In the genomic region with DNA sequence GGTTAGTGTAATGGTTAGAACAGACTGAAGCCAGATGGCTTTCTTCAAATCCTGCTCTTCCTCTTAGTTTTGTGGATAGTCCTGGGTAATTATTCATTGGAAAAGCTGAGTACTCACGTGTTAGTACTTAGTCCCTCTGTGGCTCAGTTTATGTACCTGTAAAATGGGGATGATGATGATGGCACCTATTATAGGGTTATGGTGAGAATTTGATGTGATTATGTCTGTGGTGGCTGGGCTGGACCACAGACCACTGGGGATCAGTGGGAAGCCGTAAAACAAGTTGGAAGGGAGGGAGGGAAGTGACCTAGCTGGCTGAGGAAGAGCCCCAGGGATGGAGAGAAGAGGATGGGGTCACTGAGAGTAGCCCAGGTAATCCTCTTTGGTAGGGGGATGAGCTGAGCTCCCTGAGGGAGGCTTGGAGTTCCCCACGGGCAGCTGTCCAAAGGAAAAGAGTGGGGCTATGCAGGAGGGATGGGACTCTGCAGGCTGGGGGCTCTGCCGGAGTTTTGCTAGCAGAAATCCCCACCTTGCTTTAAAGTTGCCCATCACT, we compare ENCODE assay signal across 17 cellular contexts. TPM values are rescaled to one million over a fixed set of nuclear protein-coding genes. Genes with fewer than 3 reads are reported as not detected.
A peak's percentile ranks its signal among the peaks of the same experiment; 100 is the strongest.
DNase-seq lines count a peak whose midpoint lies in the region; ATAC-seq and TF ChIP-seq lines count a peak whose summit lies in the region.
"Had no signal": no experiment of that assay in that cellular context is flagged by ENCODE, and none has a peak within 500 bp of the region (broad histone marks: within the 10 kb centered on the region; RNA-seq: fewer than 3 reads in every experiment).

No MANE protein-coding gene starts in this region.

- peaks cover 88% of the 10 kb centered on the region for H3K79me2 ChIP-seq in fibroblast of lung (ENCODE audit: control insufficient read depth, insufficient read depth, low read length)

- H3K4me1 ChIP-seq in left ventricle myocardium inferior (peaks cover 99% of the 10 kb centered on the region), fibroblast of lung (ENCODE audit: control insufficient read depth, extremely low read depth, insufficient read depth, low read length) (peaks cover 83% of the 10 kb centered on the region), rectal smooth muscle tissue (ENCODE audit: control insufficient read depth, insufficient read depth, low read length) (peaks cover 79% of the 10 kb centered on the region), aorta (ENCODE audit: control insufficient read depth in 1 of 2, insufficient read depth in 2 of 2, low read length in 2 of 2) (peaks cover 0 to 26% of the 10 kb centered on the region in 2 donors)

- H2AFZ ChIP-seq in fibroblast of lung (ENCODE audit: low read length) = no peak overlapping the region

- WGBS in aorta, 2 donors = 41 to 49% methylated on average over 4 of the region's 4 CpGs

- H3K4me2 ChIP-seq in fibroblast of lung (ENCODE audit: extremely low read depth, insufficient read depth, low read length) = no peak overlapping the region

- TF ChIP-seq CTCF in left ventricle myocardium inferior (IDR thresholded peaks at IDR 0.05; ENCODE audit: borderline replicate concordance) (no peak), fibroblast of lung (conservative IDR thresholded peaks at IDR 0.05 in 1 of 2, IDR thresholded peaks at IDR 0.05 in 1 of 2; ENCODE audit: low read depth in 1 of 2, low read length in 2 of 2) (no peak)

- DNase-seq in left ventricle myocardium inferior (no peak), left cardiac atrium (no peak), fibroblast of lung (ENCODE audit: low read depth in 2 of 2) (no peak), aorta (no peak), cerebellum (ENCODE audit: low spot score) (no peak), NCI-H446 (lab: John Stamatoyannopoulos, UW) (no peak)
- DNase-seq: activated CD4-positive, alpha-beta T cell treated with anti-CD3 and anti-CD28 coated beads, Interleukin-2, amount 50 U/mL, for 48 hours; activated naive CD8-positive, alpha-beta T cell treated with anti-CD3 and anti-CD28 coated beads for 36 hours; activated T-cell treated with anti-CD3 and anti-CD28 coated beads, Interleukin-2, amount 50 U/mL, for 1 hour; CD4-positive, alpha-beta memory T cell; DMS79 treated with DMSO at 0.1 percent for 48 hours; effector memory CD4-positive, alpha-beta T cell; left lung; NCI-H1092 treated with DMSO at 0.1 percent for 48 hours; Peyer's patch had no signal

- H3K27me3 ChIP-seq in left ventricle myocardium inferior (ENCODE audit: low read depth) (no peaks in the 10 kb centered on the region), fibroblast of lung (ENCODE audit: control insufficient read depth, insufficient read depth, low read length) (no peaks in the 10 kb centered on the region), rectal smooth muscle tissue (ENCODE audit: control insufficient read depth, insufficient read depth, low read length) (no peaks in the 10 kb centered on the region), aorta (ENCODE audit: control insufficient read depth in 1 of 2, insufficient read depth in 2 of 2, low read length in 1 of 2) (no peaks in the 10 kb centered on the region)
- H3K27me3 ChIP-seq: left lung, Peyer's patch had no signal

- H3K9ac ChIP-seq in fibroblast of lung (ENCODE audit: insufficient read depth, low read length) (no peak overlapping the region), rectal smooth muscle tissue (ENCODE audit: low read length) (no peak overlapping the region)

- H4K20me1 ChIP-seq in fibroblast of lung (ENCODE audit: control insufficient read depth, extremely low read depth, insufficient read depth, low read length) = no peaks in the 10 kb centered on the region

- H3K4me3 ChIP-seq in left ventricle myocardium inferior (no peak overlapping the region), fibroblast of lung (replicated peaks in 1 of 4; ENCODE audit: control extremely low read depth in 1 of 4, insufficient read depth in 1 of 4, low read depth in 3 of 4, low read length in 4 of 4) (no peak overlapping the region), rectal smooth muscle tissue (ENCODE audit: low read length) (no peak overlapping the region), aorta (ENCODE audit: low read length in 2 of 2) (no peak overlapping the region)
- H3K4me3 ChIP-seq: left lung, Peyer's patch had no signal

- no peaks in the 10 kb centered on the region for H3K9me3 ChIP-seq in left ventricle myocardium inferior (replicated peaks)
- H3K9me3 ChIP-seq in fibroblast of lung (ENCODE audit: control insufficient read depth, insufficient read depth, low read depth, low read length) = no peaks in the 10 kb centered on the region
- H3K9me3 ChIP-seq in aorta (ENCODE audit: control insufficient read depth, low read length) = no peaks in the 10 kb centered on the region
- H3K9me3 ChIP-seq: left lung, Peyer's patch had no signal

- H3K36me3 ChIP-seq in left ventricle myocardium inferior (peaks cover 6% of the 10 kb centered on the region), fibroblast of lung (ENCODE audit: control insufficient read depth, insufficient read depth, low read length) (no peaks in the 10 kb centered on the region), rectal smooth muscle tissue (ENCODE audit: control insufficient read depth, insufficient read depth, low read length) (no peaks in the 10 kb centered on the region), aorta (ENCODE audit: control insufficient read depth in 1 of 2, insufficient read depth in 2 of 2, low read length in 1 of 2) (no peaks in the 10 kb centered on the region)
- H3K36me3 ChIP-seq: left lung, Peyer's patch had no signal

- ATAC-seq in left cardiac atrium (no peak), aorta (ENCODE audit: low FRiP score) (no peak), GM19324 (IDR thresholded peaks at IDR 0.05; ENCODE audit: low FRiP score, unreplicated experiment) (no peak)
- ATAC-seq: left lung had no signal

- intact Hi-C loops in left ventricle myocardium inferior (cut with micrococcal nuclease) (no loop called here), left cardiac atrium (cut with DNase I) (no loop called here), aorta (cut with DNase I) (no loop called here)

- H3K27ac ChIP-seq in left ventricle myocardium inferior (replicated peaks) (peak overlapping the region; percentile 99), fibroblast of lung (ENCODE audit: insufficient read depth, low read length) (peak overlapping the region; percentile 44), rectal smooth muscle tissue (ENCODE audit: low read depth, low read length) (peak overlapping the region; percentile 41), aorta (ENCODE audit: low read depth in 1 of 2, low read length in 2 of 2) (peak overlapping the region; percentile 37 to 71)

RNA-seq across cellular contexts. Expression of gene ARHGEF17, which starts 19.8 kb away (rescaled TPM):
- total RNA-seq in left ventricle myocardium inferior = 53.1 TPM
- 10 to 100 TPM; 42.2 to 53.2 TPM for total RNA-seq in left cardiac atrium
- total RNA-seq in fibroblast of lung = 28.2 and 42.8 TPM in 2 replicates
- polyA plus RNA-seq in fibroblast of lung = 26.5 and 43.1 TPM in 2 replicates
- polyA plus RNA-seq in fibroblast of lung (2012) = 41.8 and 65.2 TPM in 2 replicates
- 98.5 and 157 TPM in 2 replicates for polyA minus RNA-seq in fibroblast of lung (ENCODE audit: low replicate concordance)
- total RNA-seq in aorta = 100 to 1,000 TPM; 159 to 201 TPM
- polyA plus RNA-seq in aorta = 100 to 1,000 TPM in 1 of 2 donors, 10 to 100 TPM in 1; 20.5 to 182 TPM
- total RNA-seq in cerebellum = 33.0 TPM
- polyA plus RNA-seq: CD4-positive, alpha-beta memory T cell had no signal

RNA-seq across cellular contexts. Expression of gene RELT, which starts 48.3 kb away (rescaled TPM):
- total RNA-seq in left ventricle myocardium inferior (1.6 TPM), left cardiac atrium (1 to 10 TPM; 4.3 to 8.3 TPM), fibroblast of lung (0.33 and 0.77 TPM in 2 replicates), aorta (10 to 100 TPM; 11.5 to 13.2 TPM), cerebellum (4.4 TPM)
- polyA plus RNA-seq in fibroblast of lung (0.70 and 1.0 TPM in 2 replicates), aorta (1 to 10 TPM; 1.1 to 1.3 TPM)
- polyA plus RNA-seq in fibroblast of lung (2012) = 0.96 and 1.8 TPM in 2 replicates
- polyA minus RNA-seq in fibroblast of lung (ENCODE audit: low replicate concordance) = 0.85 and 0.90 TPM in 2 replicates

RNA-seq across cellular contexts. Expression of gene P2RY6, which starts 55.8 kb away (rescaled TPM):
- total RNA-seq in left ventricle myocardium inferior (2.2 TPM), left cardiac atrium (1 to 10 TPM; 2.0 to 4.4 TPM), fibroblast of lung (0.26 and 0.33 TPM in 2 replicates), aorta (10 to 100 TPM in 1 of 2 donors, 1 to 10 TPM in 1; 6.1 to 12.0 TPM), cerebellum (0.27 TPM)
- polyA plus RNA-seq in fibroblast of lung (0.12 and 0.24 TPM in 2 replicates), aorta (1 to 10 TPM; 2.5 to 4.4 TPM)
- polyA plus RNA-seq in fibroblast of lung (2012) = 0.10 and 0.22 TPM in 2 replicates
- 0.27 TPM in 1 of 2 replicates, not detected in the other for polyA minus RNA-seq in fibroblast of lung (ENCODE audit: low replicate concordance)
- total RNA-seq: activated naive CD8-positive, alpha-beta T cell treated with anti-CD3 and anti-CD28 coated beads for 36 hours had no signal
- polyA plus RNA-seq: CD4-positive, alpha-beta memory T cell had no signal

Comparison
In these comparisons a context has a peak if more than half of its experiments do, and no peak if none do; other contexts are left out.
1. H3K27ac ChIP-seq: peak in every context shown above with its lines; median percentile 99 in left ventricle myocardium inferior; 54 in aorta; 44 in fibroblast of lung; 41 in rectal smooth muscle tissue.